Comparison of ENCODE assay signal across 37 cellular contexts in the genomic region with DNA sequence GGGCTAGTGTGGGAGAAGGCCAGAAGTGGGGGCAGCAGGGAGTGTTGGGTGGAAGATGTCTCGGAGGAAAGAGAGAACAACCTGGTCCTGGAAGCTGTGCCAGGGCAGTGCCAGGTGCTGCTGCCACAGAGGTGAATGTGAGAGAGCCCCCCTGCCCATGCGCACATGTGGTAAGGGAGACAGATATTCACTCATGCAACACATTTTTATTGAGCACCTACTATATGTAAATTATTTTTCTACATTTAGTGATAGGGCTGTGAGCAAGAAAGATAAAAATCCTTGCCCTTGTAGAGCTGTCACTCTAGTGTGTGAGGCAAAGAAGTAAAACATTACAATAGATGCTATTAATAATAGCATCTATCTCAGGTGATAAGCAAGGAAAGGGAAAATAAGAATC. TPM values are rescaled to one million over a fixed set of nuclear protein-coding genes. Genes with fewer than 3 reads are reported as not detected.
"Had no signal": no experiment of that assay in that cellular context is flagged by ENCODE, and none has a peak within 500 bp of the region (broad histone marks: within the 10 kb centered on the region; RNA-seq: fewer than 3 reads in every experiment).

No MANE protein-coding gene starts in this region.

- ATAC-seq: foreskin keratinocyte; gastroesophageal sphincter; heart right ventricle; left cardiac atrium; left lung; mucosa of descending colon; sciatic nerve; stimulated activated effector memory CD8-positive, alpha-beta T cell treated with anti-CD3 and anti-CD28 coated beads, Interleukin-12 subunit alpha, Interleukin-12 subunit beta, amount 100 ng/mL, for 72 hours had no signal

- H3K9ac ChIP-seq: parathyroid adenoma had no signal

- DNase-seq: colonic mucosa; effector CD8-positive, alpha-beta T cell; endodermal cell; foreskin keratinocyte; glutamatergic neuron; heart right ventricle; hippocampal formation; left cardiac atrium; left lung; mesenchymal stem cell; mucosa of descending colon; naive B cell; stimulated activated CD4-positive, alpha-beta T cell treated with anti-CD3 and anti-CD28 coated beads, Interleukin-2, amount 100 ng/mL, for 24 hours; stimulated activated CD4-positive, alpha-beta T cell treated with anti-CD3 and anti-CD28 coated beads, Interleukin-4, amount 100 ng/mL, for 24 hours; stimulated activated naive CD4-positive, alpha-beta T cell treated with Interleukin-2 at 50 U/mL for 16 hours; stomach; thyroid gland; trophoblast cell had no signal

- FAIRE-seq: islet of Langerhans had no signal

- H3K4me3 ChIP-seq: colonic mucosa, esophagus muscularis mucosa, gastroesophageal sphincter, heart right ventricle, left lung, mucosa of descending colon, stomach, thyroid gland had no signal

- H3K36me3 ChIP-seq: colonic mucosa, esophagus muscularis mucosa, gastroesophageal sphincter, heart right ventricle, left lung, stomach, thyroid gland had no signal

- H3K9me3 ChIP-seq: colonic mucosa, esophagus muscularis mucosa, gastroesophageal sphincter, heart right ventricle, left lung, mucosa of descending colon, stomach, thyroid gland had no signal

- H3K27ac ChIP-seq: colonic mucosa, esophagus muscularis mucosa, foreskin keratinocyte, gastroesophageal sphincter, heart right ventricle, left lung, parathyroid adenoma, stomach, thyroid gland had no signal

- H2AFZ ChIP-seq: parathyroid adenoma had no signal

- H3K27me3 ChIP-seq: colonic mucosa had no signal

- H3K79me2 ChIP-seq: parathyroid adenoma had no signal

- H3K4me1 ChIP-seq: colonic mucosa, foreskin keratinocyte, parathyroid adenoma had no signal

RNA-seq across cellular contexts. Expression of gene CLPSL1, which starts 0.5 kb away (rescaled TPM):
- total RNA-seq: colonic mucosa; endodermal cell; epithelial cell of proximal tubule; esophagus muscularis mucosa; fibroblast of lung; foreskin keratinocyte; gastroesophageal sphincter; heart right ventricle; kidney epithelial cell; left cardiac atrium; left lung; lower leg skin; lung microvascular endothelial cell; mucosa of descending colon; natural killer cell treated with Interleukin-12 subunit alpha and Interleukin-12 subunit beta and Interleukin-15 and Interleukin-18, amount 100 ng/mL, for 72 hours; neural crest cell; osteoblast; progenitor cell of endocrine pancreas; sciatic nerve; stomach; subcutaneous adipose tissue; temporal lobe; thyroid gland; urinary bladder had no signal
- polyA plus RNA-seq: fibroblast of lung, foreskin keratinocyte, heart right ventricle, stomach, urinary bladder had no signal

RNA-seq across cellular contexts. Expression of gene CLPSL2, which starts 4.9 kb away (rescaled TPM):
- total RNA-seq: colonic mucosa; epithelial cell of proximal tubule; esophagus muscularis mucosa; fibroblast of lung; foreskin keratinocyte; gastroesophageal sphincter; heart right ventricle; kidney epithelial cell; left cardiac atrium; left lung; lower leg skin; lung microvascular endothelial cell; mesothelial cell of epicardium; mucosa of descending colon; natural killer cell treated with Interleukin-12 subunit alpha and Interleukin-12 subunit beta and Interleukin-15 and Interleukin-18, amount 100 ng/mL, for 72 hours; neural crest cell; osteoblast; progenitor cell of endocrine pancreas; sciatic nerve; stomach; subcutaneous adipose tissue; temporal lobe; thyroid gland; urinary bladder had no signal
- polyA plus RNA-seq: fibroblast of lung, foreskin keratinocyte, heart right ventricle, stomach, urinary bladder had no signal

RNA-seq across cellular contexts. Expression of gene CLPS, which starts 15.8 kb away (rescaled TPM):
- total RNA-seq: endodermal cell; epithelial cell of proximal tubule; esophagus muscularis mucosa; fibroblast of lung; foreskin keratinocyte; gastroesophageal sphincter; kidney epithelial cell; left cardiac atrium; left lung; lung microvascular endothelial cell; mesothelial cell of epicardium; mucosa of descending colon; natural killer cell treated with Interleukin-12 subunit alpha and Interleukin-12 subunit beta and Interleukin-15 and Interleukin-18, amount 100 ng/mL, for 72 hours; neural crest cell; osteoblast; stomach; subcutaneous adipose tissue; temporal lobe; thyroid gland; urinary bladder had no signal
- polyA plus RNA-seq: fibroblast of lung, foreskin keratinocyte had no signal

RNA-seq across cellular contexts. Expression of gene LHFPL5, which starts 23.9 kb away (rescaled TPM):
- total RNA-seq: colonic mucosa; endodermal cell; esophagus muscularis mucosa; fibroblast of lung; foreskin keratinocyte; gastroesophageal sphincter; heart right ventricle; kidney epithelial cell; left cardiac atrium; left lung; lower leg skin; lung microvascular endothelial cell; mesothelial cell of epicardium; natural killer cell treated with Interleukin-12 subunit alpha and Interleukin-12 subunit beta and Interleukin-15 and Interleukin-18, amount 100 ng/mL, for 72 hours; neural crest cell; osteoblast; progenitor cell of endocrine pancreas; sciatic nerve; stomach; subcutaneous adipose tissue; thyroid gland; urinary bladder had no signal
- polyA plus RNA-seq: fibroblast of lung, foreskin keratinocyte, heart right ventricle, stomach, urinary bladder had no signal

RNA-seq across cellular contexts. Expression of gene ARMC12, which starts 44.5 kb away (rescaled TPM):
- total RNA-seq: natural killer cell treated with Interleukin-12 subunit alpha and Interleukin-12 subunit beta and Interleukin-15 and Interleukin-18, amount 100 ng/mL, for 72 hours; stomach; urinary bladder had no signal
